ENCODE assay signal across 12 cellular contexts in the genomic region with DNA sequence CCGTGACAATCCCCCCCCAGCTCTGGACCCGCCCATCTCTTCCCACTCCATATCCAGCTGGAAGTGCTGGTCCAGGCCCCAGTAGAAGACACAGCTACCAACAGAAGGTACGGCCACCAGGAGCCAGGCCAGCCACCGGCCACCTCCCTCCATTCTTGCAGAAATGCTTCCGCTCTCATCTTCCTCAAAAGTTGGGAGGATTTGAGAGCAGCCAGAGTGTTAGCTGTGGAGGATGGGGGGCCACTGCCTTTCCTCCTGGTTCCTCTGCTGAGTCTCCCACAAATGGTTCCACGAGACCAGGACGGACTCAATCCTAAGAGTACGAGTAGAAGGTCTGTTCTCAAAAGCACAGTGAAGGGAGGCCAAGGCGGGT.
A peak's percentile ranks its signal among the peaks of the same experiment; 100 is the strongest.
DNase-seq lines count a peak whose midpoint lies in the region; ATAC-seq and TF ChIP-seq lines count a peak whose summit lies in the region.
"Had no signal": no experiment of that assay in that cellular context is flagged by ENCODE, and none has a peak within 500 bp of the region (broad histone marks: within the 10 kb centered on the region; RNA-seq: fewer than 3 reads in every experiment).

No MANE protein-coding gene starts in this region.

- WGBS in heart right ventricle, 2 donors, result 71 to 74% methylated on average over 9 of the region's 9 CpGs

- H3K27me3 ChIP-seq in heart right ventricle, result no peaks in the 10 kb centered on the region
- no peaks in the 10 kb centered on the region for H3K27me3 ChIP-seq in stomach smooth muscle (ENCODE audit: control insufficient read depth in 1 of 2, insufficient read depth in 2 of 2, low read length in 2 of 2)

- H3K9me3 ChIP-seq in heart right ventricle (no peaks in the 10 kb centered on the region), stomach smooth muscle (ENCODE audit: control insufficient read depth in 2 of 2, low read length in 2 of 2) (no peaks in the 10 kb centered on the region), mucosa of descending colon (no peaks in the 10 kb centered on the region)

- H3K36me3 ChIP-seq in heart right ventricle (no peaks in the 10 kb centered on the region), stomach smooth muscle (ENCODE audit: control insufficient read depth in 2 of 2, insufficient read depth in 2 of 2, low read length in 2 of 2) (no peaks in the 10 kb centered on the region), mucosa of descending colon (ENCODE audit: low read depth) (no peaks in the 10 kb centered on the region)

- no peaks in the 10 kb centered on the region for H3K27me3 Mint-ChIP-seq in activated CD8-positive, alpha-beta memory T cell treated with anti-CD3 and anti-CD28 coated beads, Interleukin-2, amount 10 ng/mL, durations not matched to agents 7 days and 5 days

- H3K36me3 Mint-ChIP-seq in activated CD8-positive, alpha-beta memory T cell treated with anti-CD3 and anti-CD28 coated beads, Interleukin-2, amount 10 ng/mL, durations not matched to agents 7 days and 5 days, result no peaks in the 10 kb centered on the region

- H3K4me1 ChIP-seq in heart right ventricle (peaks cover 23 to 98% (median 86%) of the 10 kb centered on the region in 9 donors), stomach smooth muscle (ENCODE audit: control insufficient read depth, insufficient read depth, low read length) (peaks cover 52% of the 10 kb centered on the region), mucosa of descending colon (ENCODE audit: low read depth) (peaks cover 11% of the 10 kb centered on the region)

- no peak for DNase-seq in activated CD8-positive, alpha-beta memory T cell treated with anti-CD3 and anti-CD28 coated beads, Interleukin-2, amount 10 ng/mL, durations not matched to agents 7 days and 5 days
- no peak for DNase-seq in activated CD8-positive, alpha-beta memory T cell treated with anti-CD3 and anti-CD28 coated beads for 24 hours
- DNase-seq in NOMO-1 treated with DMSO at 0.1 percent for 48 hours (lab: John Stamatoyannopoulos, UW; ENCODE audit: unreplicated experiment), result peak; percentile 67
- DNase-seq in heart right ventricle, result no peak
- no peak for DNase-seq in NCI-H2171 (lab: John Stamatoyannopoulos, UW)
- DNase-seq in mucosa of descending colon, result no peak
- DNase-seq: DMS79 treated with DMSO at 0.1 percent for 48 hours, NCI-H2081 treated with DMSO at 0.1 percent for 48 hours had no signal

- H3K4me1 Mint-ChIP-seq in activated CD8-positive, alpha-beta memory T cell treated with anti-CD3 and anti-CD28 coated beads, Interleukin-2, amount 10 ng/mL, durations not matched to agents 7 days and 5 days, result peaks cover 45% of the 10 kb centered on the region

- H3K4me3 ChIP-seq in heart right ventricle (no peak overlapping the region), stomach smooth muscle (ENCODE audit: low read length in 2 of 2) (no peak overlapping the region), mucosa of descending colon (no peak overlapping the region)
- H3K4me3 ChIP-seq: PC-9 had no signal

- no peaks in the 10 kb centered on the region for H3K9me3 Mint-ChIP-seq in activated CD8-positive, alpha-beta memory T cell treated with anti-CD3 and anti-CD28 coated beads, Interleukin-2, amount 10 ng/mL, durations not matched to agents 7 days and 5 days (ENCODE audit: low read depth)
- H3K9me3 Mint-ChIP-seq: neural crest cell had no signal

- no peak for ATAC-seq in activated CD8-positive, alpha-beta memory T cell treated with anti-CD3 and anti-CD28 coated beads, Interleukin-2, amount 10 ng/mL, durations not matched to agents 7 days and 5 days
- ATAC-seq in heart right ventricle (no peak), GM19035 (IDR thresholded peaks at IDR 0.05; ENCODE audit: unreplicated experiment) (no peak), mucosa of descending colon (no peak)

- no peak for TF ChIP-seq CTCF in heart right ventricle (IDR thresholded peaks at IDR 0.05)
- no peak for TF ChIP-seq CTCF in mucosa of descending colon (IDR thresholded peaks at IDR 0.05)

- peak overlapping the region; percentile 24 for H3K27ac Mint-ChIP-seq in activated CD8-positive, alpha-beta memory T cell treated with anti-CD3 and anti-CD28 coated beads, Interleukin-2, amount 10 ng/mL, durations not matched to agents 7 days and 5 days

- no peak overlapping the region for H3K4me3 Mint-ChIP-seq in activated CD8-positive, alpha-beta memory T cell treated with anti-CD3 and anti-CD28 coated beads, Interleukin-2, amount 10 ng/mL, durations not matched to agents 7 days and 5 days
- H3K4me3 Mint-ChIP-seq: neural crest cell had no signal

- H3K27ac ChIP-seq in heart right ventricle, result peak overlapping the region in 8 of 10 donors; percentile 16 to 96 (median 61)
- peak overlapping the region; percentile 31 for H3K27ac ChIP-seq in stomach smooth muscle (ENCODE audit: low read length)
- H3K27ac ChIP-seq: PC-9 had no signal

- H3K9ac ChIP-seq in stomach smooth muscle (ENCODE audit: low read length in 2 of 2), result no peak overlapping the region

- CTCF ChIA-PET in activated CD8-positive, alpha-beta memory T cell treated with anti-CD3 and anti-CD28 coated beads, Interleukin-2, amount 10 ng/mL, durations not matched to agents 7 days and 5 days (lab: Charles Lee), result no interaction called here

- intact Hi-C loops in heart right ventricle (cut with DNase I), result loop anchor here in 2 of 10 donors (10.0 kb wide), 1 partner anchor 75 kb away; a partner anchor contains a TSS
- intact Hi-C loops in mucosa of descending colon (cut with DNase I, micrococcal nuclease), result no loop called here
